Comparison of ENCODE assay signal across 9 cellular contexts in genomic region chr7:32070406-32071360, GRCh38. TPM values are rescaled to one million over a fixed set of nuclear protein-coding genes. Genes with fewer than 3 reads are reported as not detected.
DNase-seq lines count a peak whose midpoint lies in the region; ATAC-seq and TF ChIP-seq lines count a peak whose summit lies in the region.
"Had no signal": no experiment of that assay in that cellular context is flagged by ENCODE, and none has a peak within 500 bp of the region (broad histone marks: within the 10 kb centered on the region; RNA-seq: fewer than 3 reads in every experiment).

Gene PDE1C (minus strand): TSS chr7:32070407.

- TF ChIP-seq CTCF in endodermal cell (conservative IDR thresholded peaks at IDR 0.05): no peak
- TF ChIP-seq CTCF in tibial nerve (IDR thresholded peaks at IDR 0.05): no peak

- H4K5ac ChIP-seq in mesendoderm (ENCODE audit: low read length): no peak within 1 kb of the TSS

- H3K27me3 Mint-ChIP-seq in endodermal cell (ENCODE audit: insufficient read depth): peaks cover 99% of the 10 kb centered on the region

- no peak within 1 kb of the TSS for H2BK5ac ChIP-seq in mesendoderm (ENCODE audit: low read length)

- H3K9me3 Mint-ChIP-seq in endodermal cell: no peaks in the 10 kb centered on the region

- TF ChIP-seq EP300 in tibial nerve (IDR thresholded peaks at IDR 0.05): no peak

- H3K4me1 Mint-ChIP-seq in endodermal cell: peaks cover 5% of the 10 kb centered on the region

- H3K4me1 ChIP-seq in endodermal cell (ENCODE audit: control insufficient read depth, insufficient read depth, low read length) (no peaks in the 10 kb centered on the region), mesendoderm (ENCODE audit: control insufficient read depth, low read depth, low read length) (no peaks in the 10 kb centered on the region), tibial nerve (peaks cover 0 to 40% (median 6%) of the 10 kb centered on the region in 4 donors)

- peak within 1 kb of the TSS; percentile 78 for H3K56ac ChIP-seq in mesendoderm (ENCODE audit: low read length)

- no peak within 1 kb of the TSS for H2BK15ac ChIP-seq in mesendoderm (replicated peaks; ENCODE audit: low read depth)

- H3K27ac ChIP-seq in endodermal cell (ENCODE audit: low read depth, low read length): no peak within 1 kb of the TSS
- H3K27ac ChIP-seq in mesendoderm (ENCODE audit: low read depth, low read length): no peak within 1 kb of the TSS
- H3K27ac ChIP-seq in tibial nerve: peak within 1 kb of the TSS in 2 of 4 donors; percentile 37 to 64

- H3K4me3 ChIP-seq in endodermal cell (ENCODE audit: low read length): peak within 1 kb of the TSS; percentile 86
- H3K4me3 ChIP-seq in mesendoderm (ENCODE audit: low read length): peak within 1 kb of the TSS; percentile 59
- peak within 1 kb of the TSS; percentile 24 to 68 (median 36) for H3K4me3 ChIP-seq in tibial nerve

- no peaks in the 10 kb centered on the region for H3K9me3 ChIP-seq in endodermal cell (ENCODE audit: control insufficient read depth, low read length)
- no peaks in the 10 kb centered on the region for H3K9me3 ChIP-seq in tibial nerve

- H3K4me2 ChIP-seq in mesendoderm (ENCODE audit: low read length): peak within 1 kb of the TSS; percentile 54

- H4K8ac ChIP-seq in mesendoderm (ENCODE audit: low read depth, low read length): no peak within 1 kb of the TSS

- no peaks in the 10 kb centered on the region for H3K79me1 ChIP-seq in mesendoderm (ENCODE audit: low read length)

- H2AK5ac ChIP-seq in mesendoderm (ENCODE audit: low read length): no peak within 1 kb of the TSS

- H3K36me3 ChIP-seq in endodermal cell (ENCODE audit: control insufficient read depth, insufficient read depth, low read length) (no peaks in the 10 kb centered on the region), mesendoderm (ENCODE audit: control insufficient read depth, insufficient read depth, low read length) (no peaks in the 10 kb centered on the region), tibial nerve (no peaks in the 10 kb centered on the region)

- no peak within 1 kb of the TSS for H3K18ac ChIP-seq in mesendoderm (ENCODE audit: low read length)

- DNase-seq in NCI-H1092 (lab: John Stamatoyannopoulos, UW) (peak; percentile 11), endodermal cell (peak; percentile 80), mesendoderm (peak; percentile 48), tibial nerve (ENCODE audit: low spot score in 2 of 2) (no peak), middle frontal gyrus (ENCODE audit: extremely low spot score, low spot score) (no peak)
- DNase-seq: cortex of kidney had no signal

- no peak for TF ChIP-seq POLR2A in tibial nerve (IDR thresholded peaks at IDR 0.05)

- H3K27me3 ChIP-seq in endodermal cell (ENCODE audit: control insufficient read depth, insufficient read depth, low read length, poor library complexity, severe bottlenecking) (peaks cover 95% of the 10 kb centered on the region), mesendoderm (ENCODE audit: insufficient read depth, low read length, poor library complexity) (peaks cover 31% of the 10 kb centered on the region), tibial nerve (peaks cover 0 to 9% of the 10 kb centered on the region in 2 donors)

- 1 to 3% methylated on average over 7 to 86 of the region's 88 CpGs for WGBS in endodermal cell (ENCODE audit: insufficient coverage in 1 of 2, insufficient read length in 1 of 2), 2 experiments
- whole genome bisulfite sequencing in mesendoderm (ENCODE audit: extremely low coverage, insufficient coverage, low lambda C conversion rate): no CpG with 5 or more reads among the region's 88 CpGs
- WGBS in tibial nerve, 2 donors: 2% methylated on average over 59 to 76 of the region's 88 CpGs

- H3K79me2 ChIP-seq in mesendoderm (ENCODE audit: control insufficient read depth, insufficient read depth, low read length): no peaks in the 10 kb centered on the region

- H3K27ac Mint-ChIP-seq in endodermal cell: no peak within 1 kb of the TSS

- no peak within 1 kb of the TSS for H2BK120ac ChIP-seq in mesendoderm (ENCODE audit: low read depth, low read length)

- peak within 1 kb of the TSS; percentile 69 for H3K4me3 Mint-ChIP-seq in endodermal cell

- no peak within 1 kb of the TSS for H3K23ac ChIP-seq in mesendoderm (ENCODE audit: low read length)

- ATAC-seq in GM18909 (IDR thresholded peaks at IDR 0.05; ENCODE audit: poor library complexity, unreplicated experiment) (no peak), HG03442 (IDR thresholded peaks at IDR 0.05; ENCODE audit: unreplicated experiment) (no peak), GM18511 (IDR thresholded peaks at IDR 0.05; ENCODE audit: unreplicated experiment) (no peak)

- no peaks in the 10 kb centered on the region for H3K36me3 Mint-ChIP-seq in endodermal cell (ENCODE audit: low read depth)

- H3K9ac ChIP-seq in endodermal cell (ENCODE audit: extremely low read depth, low read length, poor library complexity, severe bottlenecking): no peak within 1 kb of the TSS
- peak within 1 kb of the TSS; percentile 23 for H3K9ac ChIP-seq in mesendoderm (ENCODE audit: low read length)

- no peak within 1 kb of the TSS for H3K4ac ChIP-seq in mesendoderm (ENCODE audit: low read depth, low read length)

RNA-seq across cellular contexts. Expression of gene PDE1C, which starts in this region (rescaled TPM):
- under 1 TPM; 0.26 to 0.60 TPM for total RNA-seq in endodermal cell
- polyA plus RNA-seq in endodermal cell (2013, experiment 1 of 2): 0.85 TPM
- polyA plus RNA-seq in endodermal cell (2013, experiment 2 of 2): 0.91 TPM
- polyA plus RNA-seq in mesendoderm (2013, experiment 1 of 2): 0.72 TPM
- 0.63 TPM for polyA plus RNA-seq in mesendoderm (2013, experiment 2 of 2)
- total RNA-seq in tibial nerve: 10 to 100 TPM; 10.6 to 31.8 (median 20.7) TPM

Comparison
In these comparisons a context has a peak if more than half of its experiments do, and no peak if none do; other contexts are left out.
1. RNA of gene PDE1C (total RNA-seq): 10.6 to 31.8 TPM in tibial nerve; 0.26 to 0.60 TPM in endodermal cell; every median in the first group is over 4 times any median in the second.
2. Peak in DNase-seq and H3K4me3 ChIP-seq in endodermal cell; RNA of the gene not detected or under 1 TPM.
3. DNase-seq: peak in NCI-H1092 (single experiment) and mesendoderm (single experiment); none in tibial nerve (0 of 2) and middle frontal gyrus (single experiment).
4. H3K4me3 ChIP-seq: peak in every context shown above with its lines; median percentile 86 in endodermal cell; 59 in mesendoderm; 36 in tibial nerve.